3 cellular contexts compared by ENCODE assay signal in the genomic region with DNA sequence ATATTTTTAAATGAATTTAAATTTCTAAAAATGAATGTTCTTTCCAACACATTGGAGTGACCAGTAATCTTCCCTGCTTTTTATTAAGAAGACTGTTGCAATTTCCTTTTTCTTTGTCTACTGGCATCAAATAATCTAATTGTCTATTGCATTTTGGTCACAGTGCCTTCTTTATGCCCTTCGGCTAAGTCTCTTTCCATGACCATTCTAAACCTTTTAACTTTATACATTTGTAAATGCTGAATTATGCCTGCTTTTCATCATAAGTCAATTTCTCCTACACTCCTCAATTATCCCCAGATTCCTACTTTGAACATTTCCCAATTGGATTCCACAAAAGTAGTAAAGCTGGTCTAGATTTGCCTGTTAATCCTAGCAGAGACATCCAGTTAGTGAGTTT.
"Had no signal": no experiment of that assay in that cellular context is flagged by ENCODE, and none has a peak within 500 bp of the region (broad histone marks: within the 10 kb centered on the region; RNA-seq: fewer than 3 reads in every experiment).

No MANE protein-coding gene starts in this region.

- H3K4me3 ChIP-seq: GM12878 had no signal

- ATAC-seq: GM12878 had no signal

- DNase-seq: GDM1, GF-D8 had no signal
